ENCODE assay signal across 1 cellular context in the genomic region with DNA sequence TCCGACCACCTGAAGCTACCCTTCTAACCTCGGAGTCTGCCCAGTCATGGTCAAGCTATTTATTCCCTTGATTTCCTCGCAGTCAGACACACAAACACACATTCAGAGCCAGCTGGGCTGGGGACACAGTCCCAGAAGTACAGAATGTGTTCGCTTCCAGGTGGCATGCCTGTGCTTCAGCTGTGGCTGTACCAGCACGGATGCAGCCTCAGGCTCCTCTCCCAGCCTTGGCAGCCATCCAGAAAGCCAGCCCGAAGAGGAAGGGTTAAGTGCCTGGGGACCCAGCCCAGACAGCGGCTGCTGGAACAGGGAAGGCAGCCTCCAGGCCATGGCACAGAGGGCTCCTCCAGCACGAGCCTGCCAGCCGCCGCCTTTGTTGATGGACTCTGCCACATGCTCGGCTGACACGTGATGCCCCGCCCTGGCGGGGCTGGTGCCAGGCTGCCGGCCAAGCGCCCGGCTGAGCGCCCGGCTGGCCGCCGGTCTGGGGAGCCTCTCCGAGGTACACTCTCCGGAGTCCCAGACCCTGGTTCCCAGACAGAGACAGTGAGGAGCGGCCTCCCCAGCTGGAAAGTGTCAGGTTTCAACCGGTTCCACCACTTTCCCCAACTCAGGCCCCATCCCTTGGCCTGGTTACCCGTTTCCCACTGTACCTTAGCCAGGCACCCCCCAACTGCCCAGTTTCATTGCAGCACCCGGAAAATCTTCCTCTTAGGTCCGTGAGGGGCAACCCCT.
TF ChIP-seq lines count a peak whose summit lies in the region.

No MANE protein-coding gene starts in this region.

TF ChIP-seq in HEK293, 187 proteins besides CTCF, POLR2A, EP300 and RAD21 (continued from another document and continues in another):
- TF ChIP-seq ZNF23 (tag by site-specific recombination; IDR thresholded peaks at IDR 0.05; ENCODE audit: borderline replicate concordance), result no peak
- TF ChIP-seq KLF1 (tag by site-specific recombination; IDR thresholded peaks at IDR 0.05), result peak; percentile 62
- TF ChIP-seq ZNF10 (tag by site-specific recombination; IDR thresholded peaks at IDR 0.05), result no peak
- peak; percentile 38; the same call in 1 of the 2 replicates for TF ChIP-seq PRDM10 (tag by site-specific recombination; IDR thresholded peaks at IDR 0.05)
- TF ChIP-seq, protein P1, sequence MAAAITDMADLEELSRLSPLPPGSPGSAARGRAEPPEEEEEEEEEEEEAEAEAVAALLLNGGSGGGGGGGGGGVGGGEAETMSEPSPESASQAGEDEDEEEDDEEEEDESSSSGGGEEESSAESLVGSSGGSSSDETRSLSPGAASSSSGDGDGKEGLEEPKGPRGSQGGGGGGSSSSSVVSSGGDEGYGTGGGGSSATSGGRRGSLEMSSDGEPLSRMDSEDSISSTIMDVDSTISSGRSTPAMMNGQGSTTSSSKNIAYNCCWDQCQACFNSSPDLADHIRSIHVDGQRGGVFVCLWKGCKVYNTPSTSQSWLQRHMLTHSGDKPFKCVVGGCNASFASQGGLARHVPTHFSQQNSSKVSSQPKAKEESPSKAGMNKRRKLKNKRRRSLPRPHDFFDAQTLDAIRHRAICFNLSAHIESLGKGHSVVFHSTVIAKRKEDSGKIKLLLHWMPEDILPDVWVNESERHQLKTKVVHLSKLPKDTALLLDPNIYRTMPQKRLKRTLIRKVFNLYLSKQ (tag by site-specific recombination; IDR thresholded peaks at IDR 0.05; ENCODE audit: borderline replicate concordance), result no peak
- TF ChIP-seq ZNF501 (tag by site-specific recombination; IDR thresholded peaks at IDR 0.05), result no peak
- TF ChIP-seq ZNF792 (tag by site-specific recombination; IDR thresholded peaks at IDR 0.05), result no peak
- TF ChIP-seq ZNF155 (tag by site-specific recombination; IDR thresholded peaks at IDR 0.05), result no peak
- no peak for TF ChIP-seq ZNF223 (tag by site-specific recombination; IDR thresholded peaks at IDR 0.05)
- no peak for TF ChIP-seq ZNF404 (tag by site-specific recombination; IDR thresholded peaks at IDR 0.05)
- peak; percentile 47; the same call in 1 of the 2 replicates for TF ChIP-seq SP7 (tag by site-specific recombination; IDR thresholded peaks at IDR 0.05)
- no peak for TF ChIP-seq ZNF76 (tag by site-specific recombination; IDR thresholded peaks at IDR 0.05; ENCODE audit: borderline replicate concordance, low read depth)
- TF ChIP-seq TRIM28 (IDR thresholded peaks at IDR 0.05; ENCODE audit: borderline replicate concordance, low read length), result no peak
- TF ChIP-seq HOXA7 (CRISPR knock-in tag; IDR thresholded peaks at IDR 0.05; ENCODE audit: borderline replicate concordance), result no peak
- 0 out of 2 replicates have a peak, but pooled peaks have one; percentile 45 for TF ChIP-seq GLIS2 (tag by site-specific recombination; IDR thresholded peaks at IDR 0.05)
- no peak for TF ChIP-seq ZNF292 (tag by site-specific recombination; IDR thresholded peaks at IDR 0.05; ENCODE audit: borderline replicate concordance, low read depth)
- TF ChIP-seq ZNF610 (tag by site-specific recombination; IDR thresholded peaks at IDR 0.05; ENCODE audit: borderline replicate concordance), result peak; percentile 94
- TF ChIP-seq ZNF571 (tag by site-specific recombination; IDR thresholded peaks at IDR 0.05), result no peak
- 0 out of 2 replicates have a peak, but pooled peaks have one; percentile 13 for TF ChIP-seq ZNF629 (tag by site-specific recombination; IDR thresholded peaks at IDR 0.05)
- no peak for TF ChIP-seq KLF8 (tag by site-specific recombination; IDR thresholded peaks at IDR 0.05)
- no peak for TF ChIP-seq ZNF48 (tag by site-specific recombination; IDR thresholded peaks at IDR 0.05)
- TF ChIP-seq ZSCAN23 (tag by site-specific recombination; IDR thresholded peaks at IDR 0.05), result no peak
- no peak for TF ChIP-seq GFI1B (tag by site-specific recombination; IDR thresholded peaks at IDR 0.05)
- no peak for TF ChIP-seq BCL11B (tag by site-specific recombination; IDR thresholded peaks at IDR 0.05; ENCODE audit: low read depth)
- peak; percentile 32; the same call in 1 of the 2 replicates for TF ChIP-seq ZNF394 (tag by site-specific recombination; IDR thresholded peaks at IDR 0.05; ENCODE audit: borderline replicate concordance)
- TF ChIP-seq ZNF777 (tag by site-specific recombination; IDR thresholded peaks at IDR 0.05; ENCODE audit: borderline replicate concordance), result no peak
- TF ChIP-seq, protein P2, sequence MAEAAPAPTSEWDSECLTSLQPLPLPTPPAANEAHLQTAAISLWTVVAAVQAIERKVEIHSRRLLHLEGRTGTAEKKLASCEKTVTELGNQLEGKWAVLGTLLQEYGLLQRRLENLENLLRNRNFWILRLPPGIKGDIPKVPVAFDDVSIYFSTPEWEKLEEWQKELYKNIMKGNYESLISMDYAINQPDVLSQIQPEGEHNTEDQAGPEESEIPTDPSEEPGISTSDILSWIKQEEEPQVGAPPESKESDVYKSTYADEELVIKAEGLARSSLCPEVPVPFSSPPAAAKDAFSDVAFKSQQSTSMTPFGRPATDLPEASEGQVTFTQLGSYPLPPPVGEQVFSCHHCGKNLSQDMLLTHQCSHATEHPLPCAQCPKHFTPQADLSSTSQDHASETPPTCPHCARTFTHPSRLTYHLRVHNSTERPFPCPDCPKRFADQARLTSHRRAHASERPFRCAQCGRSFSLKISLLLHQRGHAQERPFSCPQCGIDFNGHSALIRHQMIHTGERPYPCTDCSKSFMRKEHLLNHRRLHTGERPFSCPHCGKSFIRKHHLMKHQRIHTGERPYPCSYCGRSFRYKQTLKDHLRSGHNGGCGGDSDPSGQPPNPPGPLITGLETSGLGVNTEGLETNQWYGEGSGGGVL (tag by site-specific recombination; IDR thresholded peaks at IDR 0.05), result 0 out of 2 replicates have a peak, but pooled peaks have one; percentile 26
- TF ChIP-seq ZNF580 (tag by site-specific recombination; IDR thresholded peaks at IDR 0.05), result no peak
- TF ChIP-seq ZNF140 (tag by site-specific recombination; IDR thresholded peaks at IDR 0.05), result no peak
- no peak for TF ChIP-seq ZNF132 (tag by site-specific recombination; IDR thresholded peaks at IDR 0.05; ENCODE audit: borderline replicate concordance)
- TF ChIP-seq ZNF138 (tag by site-specific recombination; IDR thresholded peaks at IDR 0.05; ENCODE audit: borderline replicate concordance), result no peak
- no peak for TF ChIP-seq ZFP37 (tag by site-specific recombination; IDR thresholded peaks at IDR 0.05)
- no peak for TF ChIP-seq ZNF16 (tag by site-specific recombination; IDR thresholded peaks at IDR 0.05; ENCODE audit: low read depth)
- TF ChIP-seq, protein P3, sequence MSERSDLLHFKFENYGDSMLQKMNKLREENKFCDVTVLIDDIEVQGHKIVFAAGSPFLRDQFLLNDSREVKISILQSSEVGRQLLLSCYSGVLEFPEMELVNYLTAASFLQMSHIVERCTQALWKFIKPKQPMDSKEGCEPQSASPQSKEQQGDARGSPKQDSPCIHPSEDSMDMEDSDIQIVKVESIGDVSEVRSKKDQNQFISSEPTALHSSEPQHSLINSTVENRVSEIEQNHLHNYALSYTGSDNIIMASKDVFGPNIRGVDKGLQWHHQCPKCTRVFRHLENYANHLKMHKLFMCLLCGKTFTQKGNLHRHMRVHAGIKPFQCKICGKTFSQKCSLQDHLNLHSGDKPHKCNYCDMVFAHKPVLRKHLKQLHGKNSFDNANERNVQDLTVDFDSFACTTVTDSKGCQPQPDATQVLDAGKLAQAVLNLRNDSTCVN (tag by site-specific recombination; optimal IDR thresholded peaks at IDR 0.05), result peak; percentile 25
- no peak for TF ChIP-seq TCF7L2 (IDR thresholded peaks at IDR 0.05; ENCODE audit: borderline replicate concordance, low read depth, low read length)
- 0 out of 2 replicates have a peak, but pooled peaks have one; percentile 42 for TF ChIP-seq ZEB2 (tag by site-specific recombination; IDR thresholded peaks at IDR 0.05)
- no peak for TF ChIP-seq PRDM2 (tag by site-specific recombination; IDR thresholded peaks at IDR 0.05; ENCODE audit: borderline replicate concordance)
- peak; percentile 74 for TF ChIP-seq ZSCAN30 (tag by site-specific recombination; IDR thresholded peaks at IDR 0.05)
- TF ChIP-seq ZNF416 (tag by site-specific recombination; IDR thresholded peaks at IDR 0.05), result no peak
- TF ChIP-seq KLF9 (tag by site-specific recombination; IDR thresholded peaks at IDR 0.05; ENCODE audit: low read depth), result no peak
- TF ChIP-seq ZSCAN5A (tag by site-specific recombination; IDR thresholded peaks at IDR 0.05), result no peak
- no peak for TF ChIP-seq ZNF677 (tag by site-specific recombination; IDR thresholded peaks at IDR 0.05)
- TF ChIP-seq ZFP41 (tag by site-specific recombination; IDR thresholded peaks at IDR 0.05; ENCODE audit: borderline replicate concordance), result no peak
